In the genomic region with DNA sequence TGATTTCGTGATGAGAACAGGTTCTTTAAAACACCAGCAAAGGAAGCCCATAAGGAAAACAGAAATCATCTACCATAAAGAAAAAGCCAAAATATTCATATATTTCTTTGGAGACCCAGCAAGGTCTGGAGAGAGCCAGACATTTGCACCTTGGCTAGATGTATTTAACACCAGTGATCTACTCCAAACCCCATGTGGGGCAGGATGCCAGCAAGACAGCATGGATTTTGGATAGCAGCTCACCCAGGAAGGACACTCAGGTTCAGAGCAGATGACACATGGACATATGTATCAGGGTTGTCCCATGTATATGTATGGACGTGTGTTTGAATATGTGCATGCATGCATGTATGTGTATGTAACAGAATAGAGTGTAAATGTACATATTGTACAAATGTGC, we compare ENCODE assay signal across 22 cellular contexts.
"Had no signal": no experiment of that assay in that cellular context is flagged by ENCODE, and none has a peak within 500 bp of the region (broad histone marks: within the 10 kb centered on the region; RNA-seq: fewer than 3 reads in every experiment).

No MANE protein-coding gene starts in this region.

- H3K27ac Mint-ChIP-seq: IgD-negative memory B cell, T-cell had no signal

- H3K4me2 ChIP-seq: KMS-11, SK-N-SH had no signal

- H3K4me3 Mint-ChIP-seq: IgD-negative memory B cell, T-cell had no signal

- H3K9me2 ChIP-seq: SK-N-SH had no signal

- H3K27ac ChIP-seq: HL-60, KMS-11 had no signal

- H3K9me3 ChIP-seq: SK-N-SH had no signal

- H3K4me1 Mint-ChIP-seq: T-cell had no signal

- H3K4me3 ChIP-seq: K562 had no signal

- ATAC-seq: K562, Panc1, PC-3, T-cell had no signal

- H3K36me3 Mint-ChIP-seq: IgD-negative memory B cell, T-cell had no signal

- DNase-seq: Kasumi-1; MM.1S; NCI-H1105; NCI-H1417 treated with DMSO at 0.1 percent for 48 hours; NCI-H146; NCI-H1694 treated with DMSO at 0.1 percent for 48 hours; NCI-H1930; NCI-H2081; NCI-H2107; NCI-H2227 treated with DMSO at 0.1 percent for 48 hours; NCI-H524; NK-92 treated with Interleukin-12 subunit alpha and Interleukin-12 subunit beta, amount 100 ng/mL, for 24 hours; PC-3; SHP77; SK-N-SH; SW 1271; T-cell had no signal
